ENCODE assay signal across 1 cellular context in the genomic region with DNA sequence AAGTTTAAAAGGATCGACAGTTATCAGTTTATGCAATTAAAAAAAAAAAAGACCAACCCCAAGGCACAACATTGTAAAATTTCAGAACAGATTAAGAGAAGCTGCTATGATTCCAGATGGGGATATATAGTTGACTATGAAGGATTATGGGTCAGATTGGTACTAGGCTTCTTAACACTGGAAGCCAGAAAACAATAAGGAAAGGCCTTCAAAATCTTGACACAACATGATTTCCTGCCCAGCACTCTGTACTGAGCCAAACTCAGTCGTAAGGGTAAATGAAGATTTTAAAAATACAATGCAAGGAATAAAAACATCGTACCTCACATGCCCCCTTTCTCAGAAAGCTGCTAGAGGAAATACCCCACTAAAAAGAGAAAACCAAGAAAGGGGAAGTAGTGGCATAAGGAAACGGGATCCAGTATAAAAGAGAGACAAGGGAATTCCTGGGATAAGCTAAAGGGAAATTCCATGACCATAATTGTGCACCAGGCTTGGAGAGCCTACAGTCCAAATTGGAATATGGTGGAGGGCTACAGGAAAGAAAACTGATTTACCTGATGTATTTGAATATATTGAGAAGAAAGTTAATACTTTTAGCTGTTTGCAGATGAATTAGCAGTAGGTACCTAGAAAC.
TF ChIP-seq lines count a peak whose summit lies in the region.

No MANE protein-coding gene starts in this region.

TF ChIP-seq in SK-N-SH, 30 proteins besides CTCF, POLR2A, EP300 and RAD21 (continued from another document):
- no peak for TF ChIP-seq RXRA (IDR thresholded peaks at IDR 0.05; ENCODE audit: borderline replicate concordance, low read depth)
- no peak for TF ChIP-seq JUND (IDR thresholded peaks at IDR 0.05)
